1 cellular context compared by ENCODE assay signal in genomic region chr3:184611606-184612304, GRCh38.
TF ChIP-seq lines count a peak whose summit lies in the region.

No MANE protein-coding gene starts in this region.

TF ChIP-seq in IMR-90, 13 proteins besides CTCF, POLR2A, EP300 and RAD21 (continued from another document):
- no peak for TF ChIP-seq SMC3 (IDR thresholded peaks at IDR 0.05; ENCODE audit: low read depth, low read length)
- no peak for TF ChIP-seq BHLHE40 (IDR thresholded peaks at IDR 0.05; ENCODE audit: low read depth, low read length)
- TF ChIP-seq ELK1 (IDR thresholded peaks at IDR 0.05; ENCODE audit: borderline replicate concordance, low read depth, low read length) = no peak
- TF ChIP-seq CEBPB (IDR thresholded peaks at IDR 0.05; ENCODE audit: low read depth, low read length) = no peak
- no peak for TF ChIP-seq RFX5 (IDR thresholded peaks at IDR 0.05; ENCODE audit: low read depth, low read length)
- no peak for TF ChIP-seq MAFK (IDR thresholded peaks at IDR 0.05; ENCODE audit: low read depth, low read length)
